ENCODE assay signal across 1 cellular context in the genomic region with DNA sequence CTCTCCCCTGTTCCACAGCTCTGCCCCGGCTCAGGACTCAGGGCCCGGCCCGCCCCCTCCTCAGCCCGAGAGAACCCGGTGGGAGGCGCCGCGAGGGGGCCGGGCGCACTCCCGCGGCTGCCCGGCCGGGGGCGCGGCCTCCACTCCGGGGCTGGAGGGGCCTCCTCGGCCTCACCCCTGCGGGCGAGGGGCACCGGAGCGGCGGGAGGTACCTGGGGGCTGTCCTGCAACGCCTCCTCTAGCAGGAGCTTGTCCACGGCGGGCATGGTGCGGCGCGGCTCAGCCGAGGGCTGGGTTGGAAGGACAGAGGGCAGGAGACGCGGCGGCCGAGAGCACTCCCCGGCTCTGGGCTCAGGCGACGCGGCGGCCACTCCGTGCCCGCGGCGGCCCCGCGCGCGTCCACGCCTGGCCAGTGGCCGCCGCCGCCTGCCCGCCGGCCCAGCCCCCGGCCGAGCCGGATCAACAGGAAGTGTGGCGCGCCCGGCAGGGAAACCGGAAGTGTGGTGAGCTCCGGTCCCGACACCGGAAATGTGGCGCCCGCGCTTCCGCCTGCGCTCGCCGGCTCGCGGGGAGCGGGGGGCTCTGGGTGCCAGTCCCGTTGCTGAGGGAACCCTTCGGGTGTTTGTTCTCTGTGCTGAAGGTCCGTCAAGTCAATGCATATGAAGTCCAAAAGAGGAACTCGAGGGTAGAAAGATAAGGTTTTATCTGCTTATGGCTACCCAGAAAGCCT.
A peak's percentile ranks its signal among the peaks of the same experiment; 100 is the strongest.
TF ChIP-seq lines count a peak whose summit lies in the region.

A gene with protein sequence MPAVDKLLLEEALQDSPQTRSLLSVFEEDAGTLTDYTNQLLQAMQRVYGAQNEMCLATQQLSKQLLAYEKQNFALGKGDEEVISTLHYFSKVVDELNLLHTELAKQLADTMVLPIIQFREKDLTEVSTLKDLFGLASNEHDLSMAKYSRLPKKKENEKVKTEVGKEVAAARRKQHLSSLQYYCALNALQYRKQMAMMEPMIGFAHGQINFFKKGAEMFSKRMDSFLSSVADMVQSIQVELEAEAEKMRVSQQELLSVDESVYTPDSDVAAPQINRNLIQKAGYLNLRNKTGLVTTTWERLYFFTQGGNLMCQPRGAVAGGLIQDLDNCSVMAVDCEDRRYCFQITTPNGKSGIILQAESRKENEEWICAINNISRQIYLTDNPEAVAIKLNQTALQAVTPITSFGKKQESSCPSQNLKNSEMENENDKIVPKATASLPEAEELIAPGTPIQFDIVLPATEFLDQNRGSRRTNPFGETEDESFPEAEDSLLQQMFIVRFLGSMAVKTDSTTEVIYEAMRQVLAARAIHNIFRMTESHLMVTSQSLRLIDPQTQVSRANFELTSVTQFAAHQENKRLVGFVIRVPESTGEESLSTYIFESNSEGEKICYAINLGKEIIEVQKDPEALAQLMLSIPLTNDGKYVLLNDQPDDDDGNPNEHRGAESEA (minus strand): TSS at position 428 of the 730 bp plus-strand sequence. CDS start 162 bp downstream, at position 266.

TF ChIP-seq in HepG2, 621 proteins besides CTCF, POLR2A, EP300 and RAD21 (continued from another document and continues in another):
- TF ChIP-seq, protein P1, sequence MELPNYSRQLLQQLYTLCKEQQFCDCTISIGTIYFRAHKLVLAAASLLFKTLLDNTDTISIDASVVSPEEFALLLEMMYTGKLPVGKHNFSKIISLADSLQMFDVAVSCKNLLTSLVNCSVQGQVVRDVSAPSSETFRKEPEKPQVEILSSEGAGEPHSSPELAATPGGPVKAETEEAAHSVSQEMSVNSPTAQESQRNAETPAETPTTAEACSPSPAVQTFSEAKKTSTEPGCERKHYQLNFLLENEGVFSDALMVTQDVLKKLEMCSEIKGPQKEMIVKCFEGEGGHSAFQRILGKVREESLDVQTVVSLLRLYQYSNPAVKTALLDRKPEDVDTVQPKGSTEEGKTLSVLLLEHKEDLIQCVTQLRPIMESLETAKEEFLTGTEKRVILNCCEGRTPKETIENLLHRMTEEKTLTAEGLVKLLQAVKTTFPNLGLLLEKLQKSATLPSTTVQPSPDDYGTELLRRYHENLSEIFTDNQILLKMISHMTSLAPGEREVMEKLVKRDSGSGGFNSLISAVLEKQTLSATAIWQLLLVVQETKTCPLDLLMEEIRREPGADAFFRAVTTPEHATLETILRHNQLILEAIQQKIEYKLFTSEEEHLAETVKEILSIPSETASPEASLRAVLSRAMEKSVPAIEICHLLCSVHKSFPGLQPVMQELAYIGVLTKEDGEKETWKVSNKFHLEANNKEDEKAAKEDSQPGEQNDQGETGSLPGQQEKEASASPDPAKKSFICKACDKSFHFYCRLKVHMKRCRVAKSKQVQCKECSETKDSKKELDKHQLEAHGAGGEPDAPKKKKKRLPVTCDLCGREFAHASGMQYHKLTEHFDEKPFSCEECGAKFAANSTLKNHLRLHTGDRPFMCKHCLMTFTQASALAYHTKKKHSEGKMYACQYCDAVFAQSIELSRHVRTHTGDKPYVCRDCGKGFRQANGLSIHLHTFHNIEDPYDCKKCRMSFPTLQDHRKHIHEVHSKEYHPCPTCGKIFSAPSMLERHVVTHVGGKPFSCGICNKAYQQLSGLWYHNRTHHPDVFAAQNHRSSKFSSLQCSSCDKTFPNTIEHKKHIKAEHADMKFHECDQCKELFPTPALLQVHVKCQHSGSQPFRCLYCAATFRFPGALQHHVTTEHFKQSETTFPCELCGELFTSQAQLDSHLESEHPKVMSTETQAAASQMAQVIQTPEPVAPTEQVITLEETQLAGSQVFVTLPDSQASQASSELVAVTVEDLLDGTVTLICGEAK (IDR thresholded peaks at IDR 0.05): peak; percentile 87
- TF ChIP-seq, protein P1 (CRISPR knock-in tag; IDR thresholded peaks at IDR 0.05): no peak
- no peak for TF ChIP-seq ZNF703 (CRISPR knock-in tag; IDR thresholded peaks at IDR 0.05; ENCODE audit: borderline replicate concordance)
- no peak for TF ChIP-seq FOXP1 (IDR thresholded peaks at IDR 0.05)
- 0 out of 2 replicates have a peak, but pooled peaks have one; percentile 17 for TF ChIP-seq FOXP1 (CRISPR knock-in tag; IDR thresholded peaks at IDR 0.05)
- TF ChIP-seq KMT2B (CRISPR knock-in tag; IDR thresholded peaks at IDR 0.05): peak; percentile 76
- TF ChIP-seq SKI (IDR thresholded peaks at IDR 0.05; ENCODE audit: partially characterized antibody): peak; percentile 38
- TF ChIP-seq HMGXB3 (CRISPR knock-in tag; IDR thresholded peaks at IDR 0.05; ENCODE audit: borderline replicate concordance): no peak
- TF ChIP-seq FOXA3 (CRISPR knock-in tag; IDR thresholded peaks at IDR 0.05): no peak; the same call in 1 of the 2 replicates
- peak; percentile 94 for TF ChIP-seq PHF8 (CRISPR knock-in tag; IDR thresholded peaks at IDR 0.05)
- TF ChIP-seq, protein P2, sequence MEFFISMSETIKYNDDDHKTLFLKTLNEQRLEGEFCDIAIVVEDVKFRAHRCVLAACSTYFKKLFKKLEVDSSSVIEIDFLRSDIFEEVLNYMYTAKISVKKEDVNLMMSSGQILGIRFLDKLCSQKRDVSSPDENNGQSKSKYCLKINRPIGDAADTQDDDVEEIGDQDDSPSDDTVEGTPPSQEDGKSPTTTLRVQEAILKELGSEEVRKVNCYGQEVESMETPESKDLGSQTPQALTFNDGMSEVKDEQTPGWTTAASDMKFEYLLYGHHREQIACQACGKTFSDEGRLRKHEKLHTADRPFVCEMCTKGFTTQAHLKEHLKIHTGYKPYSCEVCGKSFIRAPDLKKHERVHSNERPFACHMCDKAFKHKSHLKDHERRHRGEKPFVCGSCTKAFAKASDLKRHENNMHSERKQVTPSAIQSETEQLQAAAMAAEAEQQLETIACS (CRISPR knock-in tag; IDR thresholded peaks at IDR 0.05): peak; percentile 93
- TF ChIP-seq ZNF678 (CRISPR knock-in tag; IDR thresholded peaks at IDR 0.05): peak; percentile 60; the same call in 1 of the 2 replicates
- TF ChIP-seq TFE3 (CRISPR knock-in tag; IDR thresholded peaks at IDR 0.05): 0 out of 2 replicates have a peak, but pooled peaks have one; percentile 24
- no peak for TF ChIP-seq ZSCAN22 (CRISPR knock-in tag; IDR thresholded peaks at IDR 0.05)
- peak; percentile 63; the same call in 1 of the 2 replicates for TF ChIP-seq SIN3A (IDR thresholded peaks at IDR 0.05; ENCODE audit: borderline replicate concordance, low read depth, low read length)
- TF ChIP-seq, protein P3, sequence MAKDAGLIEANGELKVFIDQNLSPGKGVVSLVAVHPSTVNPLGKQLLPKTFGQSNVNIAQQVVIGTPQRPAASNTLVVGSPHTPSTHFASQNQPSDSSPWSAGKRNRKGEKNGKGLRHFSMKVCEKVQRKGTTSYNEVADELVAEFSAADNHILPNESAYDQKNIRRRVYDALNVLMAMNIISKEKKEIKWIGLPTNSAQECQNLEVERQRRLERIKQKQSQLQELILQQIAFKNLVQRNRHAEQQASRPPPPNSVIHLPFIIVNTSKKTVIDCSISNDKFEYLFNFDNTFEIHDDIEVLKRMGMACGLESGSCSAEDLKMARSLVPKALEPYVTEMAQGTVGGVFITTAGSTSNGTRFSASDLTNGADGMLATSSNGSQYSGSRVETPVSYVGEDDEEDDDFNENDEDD (CRISPR knock-in tag; IDR thresholded peaks at IDR 0.05; ENCODE audit: borderline replicate concordance): peak; percentile 26; the same call in 1 of the 2 replicates
- 0 out of 2 replicates have a peak, but pooled peaks have one; percentile 57 for TF ChIP-seq BCL3 (CRISPR knock-in tag; IDR thresholded peaks at IDR 0.05)
- peak; percentile 35; the same call in 1 of the 2 replicates for TF ChIP-seq FOXP4 (CRISPR knock-in tag; IDR thresholded peaks at IDR 0.05)
- peak; percentile 64; the same call in 1 of the 2 replicates for TF ChIP-seq ZNF563 (CRISPR knock-in tag; IDR thresholded peaks at IDR 0.05)
- TF ChIP-seq ZBTB3 (CRISPR knock-in tag; IDR thresholded peaks at IDR 0.05; ENCODE audit: borderline replicate concordance, low read depth): no peak
- TF ChIP-seq HDAC1 (CRISPR knock-in tag; IDR thresholded peaks at IDR 0.05): peak; percentile 67; the same call in 1 of the 2 replicates
- peak; percentile 45; the same call in 1 of the 2 replicates for TF ChIP-seq ZNF766 (CRISPR knock-in tag; IDR thresholded peaks at IDR 0.05; ENCODE audit: borderline replicate concordance)
- TF ChIP-seq ZNF747 (CRISPR knock-in tag; IDR thresholded peaks at IDR 0.05; ENCODE audit: borderline replicate concordance): no peak; the same call in 1 of the 2 replicates
- 0 out of 2 replicates have a peak, but pooled peaks have one; percentile 53 for TF ChIP-seq ZSCAN9 (CRISPR knock-in tag; IDR thresholded peaks at IDR 0.05; ENCODE audit: borderline replicate concordance)
- peak; percentile 23; the same call in 1 of the 2 replicates for TF ChIP-seq FOXC1 (CRISPR knock-in tag; IDR thresholded peaks at IDR 0.05; ENCODE audit: borderline replicate concordance)
